Comparison of ENCODE assay signal across 8 cellular contexts in genomic region chr3:47475570-47476329, GRCh38. TPM values are rescaled to one million over a fixed set of nuclear protein-coding genes. Genes with fewer than 3 reads are reported as not detected.
DNase-seq lines count a peak whose midpoint lies in the region; ATAC-seq, FAIRE-seq and TF ChIP-seq lines count a peak whose summit lies in the region.

Gene SCAP, minus strand, starts transcription at chr3:47475941. Its CDS starts 32,948 bp downstream, at chr3:47442993.

- H3K27me3 ChIP-seq in OCI-LY1 (ENCODE audit: insufficient read depth, low read length): no peaks in the 10 kb centered on the region

- H3K27ac ChIP-seq in OCI-LY1 (ENCODE audit: low read depth, low read length, poor library complexity, severe bottlenecking): peak within 1 kb of the TSS; percentile 0

- DNase-seq in D721Med (ENCODE audit: insufficient read length, low spot score) (peak; percentile 72), HTR-8/SVneo (ENCODE audit: insufficient read length, low spot score) (peak; percentile 84), endothelial cell (ENCODE audit: low spot score) (peak; percentile 96), midbrain (lab: John Stamatoyannopoulos, UW) (peak; percentile 92)
- DNase-seq in activated CD8-positive, alpha-beta memory T cell treated with anti-CD3 and anti-CD28 coated beads, Interleukin-2, amount 50 U/mL, for 4 hours: peak; percentile 96
- DNase-seq in stimulated activated CD8-positive, alpha-beta memory T cell treated with anti-CD3 and anti-CD28 coated beads, Interleukin-15, amount 100 ng/mL, for 48 hours (ENCODE audit: low read depth in 2 of 2): peak; percentile 91 to 92

- H4K20me1 ChIP-seq in OCI-LY1 (ENCODE audit: insufficient read depth, low read length): no peaks in the 10 kb centered on the region

- no peaks in the 10 kb centered on the region for H3K9me3 Mint-ChIP-seq in endothelial cell (ENCODE audit: unreplicated experiment)

- TF ChIP-seq CTCF in D721Med (IDR thresholded peaks at IDR 0.05; ENCODE audit: insufficient read depth, missing control alignments): peak; percentile 67
- TF ChIP-seq CTCF in OCI-LY1 (IDR thresholded peaks at IDR 0.05; ENCODE audit: low read length): peak; percentile 82
- TF ChIP-seq CTCF in endothelial cell (IDR thresholded peaks at IDR 0.05; ENCODE audit: unreplicated experiment): peak; percentile 95

- H3K4me1 ChIP-seq in OCI-LY1 (ENCODE audit: insufficient read depth, low read length, severe bottlenecking): peaks cover 29% of the 10 kb centered on the region

- H3K27ac Mint-ChIP-seq in endothelial cell (ENCODE audit: unreplicated experiment): peak within 1 kb of the TSS; percentile 37

- no peaks in the 10 kb centered on the region for H3K9me3 ChIP-seq in OCI-LY1 (ENCODE audit: low read length)

- H3K9ac ChIP-seq in OCI-LY1 (ENCODE audit: low read length): peak within 1 kb of the TSS; percentile 68

- H3F3A ChIP-seq in OCI-LY1 (ENCODE audit: insufficient read depth, low read length): no peaks in the 10 kb centered on the region

- peak within 1 kb of the TSS; percentile 69 for H3K4me3 ChIP-seq in OCI-LY1 (ENCODE audit: low read depth, low read length, poor library complexity, severe bottlenecking)

- ATAC-seq in GM21381 (IDR thresholded peaks at IDR 0.05; ENCODE audit: unreplicated experiment): peak; percentile 93

- peak within 1 kb of the TSS; percentile 77 for H3K4me2 ChIP-seq in OCI-LY1 (ENCODE audit: low read length)

- FAIRE-seq in D721Med (lab: Jason Lieb, UNC) (no peak), HTR-8/SVneo (lab: Jason Lieb, UNC) (peak; percentile 90)

- H3K79me2 ChIP-seq in OCI-LY1 (ENCODE audit: insufficient read depth, low read length): peaks cover 43% of the 10 kb centered on the region

- peak within 1 kb of the TSS; percentile 96 for H3K4me3 Mint-ChIP-seq in endothelial cell (ENCODE audit: unreplicated experiment)

- peaks cover 2% of the 10 kb centered on the region for H3K27me3 Mint-ChIP-seq in endothelial cell (ENCODE audit: unreplicated experiment)

- H3K36me3 ChIP-seq in OCI-LY1 (ENCODE audit: insufficient read depth, low read length): no peaks in the 10 kb centered on the region; the same call in 1 of the 2 replicates

- H3K9me2 ChIP-seq in OCI-LY1 (ENCODE audit: low read depth, low read length): no peaks in the 10 kb centered on the region

- H3K4me1 Mint-ChIP-seq in endothelial cell (ENCODE audit: unreplicated experiment): peaks cover 22% of the 10 kb centered on the region

- peak within 1 kb of the TSS; percentile 37 for H2AFZ ChIP-seq in OCI-LY1 (ENCODE audit: low read length)

- H3K36me3 Mint-ChIP-seq in endothelial cell (ENCODE audit: low read depth, unreplicated experiment): peaks cover 4% of the 10 kb centered on the region

RNA-seq across cellular contexts. Expression of gene SCAP, which starts in this region (rescaled TPM):
- 88.6 TPM for total RNA-seq in endothelial cell (ENCODE audit: unreplicated experiment)

Comparison
In these comparisons a context has a peak if more than half of its experiments do, and no peak if none do; other contexts are left out.
1. Peak in every context shown above with its lines: DNase-seq, ATAC-seq, H3K4me3 ChIP-seq and H3K27ac ChIP-seq.